Comparison of ENCODE assay signal across 8 cellular contexts in the genomic region with DNA sequence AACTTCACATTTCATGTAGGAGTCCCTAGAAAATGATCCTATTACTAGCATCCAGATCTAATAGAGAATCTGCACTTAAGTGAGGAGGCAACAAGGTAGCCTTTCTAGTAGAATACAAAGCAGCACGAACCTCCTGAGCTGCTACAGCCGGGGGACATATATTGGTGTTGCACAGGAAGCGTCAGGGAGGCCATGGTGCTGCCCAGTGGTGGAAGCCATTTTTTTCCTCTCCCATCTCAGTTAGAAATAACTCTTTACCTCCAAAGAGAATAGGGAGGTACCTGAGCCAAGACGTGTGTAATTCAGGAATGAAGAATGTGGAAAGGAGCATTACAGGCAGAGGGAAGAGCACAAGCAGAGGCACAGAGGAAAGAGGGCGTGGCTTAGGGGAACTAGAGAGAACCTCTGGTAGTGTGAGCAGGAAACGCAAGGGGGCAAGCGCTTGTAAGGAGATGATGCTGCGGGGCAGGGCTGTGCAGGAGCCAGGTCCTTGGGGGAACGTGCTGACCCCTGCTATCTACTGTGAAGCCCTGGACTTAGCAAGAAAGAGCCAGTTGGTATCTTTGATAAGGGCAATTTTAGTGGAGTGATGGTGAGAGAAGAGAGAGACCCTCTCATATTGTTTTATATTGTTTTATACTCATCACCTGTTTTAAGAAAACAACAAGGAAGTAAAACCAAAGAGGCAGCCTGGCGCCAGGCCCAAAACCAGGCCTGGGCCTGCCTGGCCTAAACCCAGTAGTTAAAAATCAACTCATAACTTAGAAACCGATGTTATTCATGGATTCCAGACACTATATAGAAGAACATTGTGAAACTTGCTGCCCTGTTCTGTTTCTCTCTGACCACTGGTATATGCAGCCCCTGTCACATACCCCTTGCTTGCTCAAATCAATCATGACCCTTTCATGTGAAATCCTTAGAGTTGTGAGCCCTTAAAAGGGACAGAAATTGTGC. TPM values are rescaled to one million over a fixed set of nuclear protein-coding genes. Genes with fewer than 3 reads are reported as not detected.
DNase-seq lines count a peak whose midpoint lies in the region; ATAC-seq, FAIRE-seq and TF ChIP-seq lines count a peak whose summit lies in the region.

No MANE protein-coding gene starts in this region.

- no peak overlapping the region; the same call in 1 of the 2 replicates for H4K8ac ChIP-seq in H1 (ENCODE audit: extremely low read depth, insufficient read depth, low read length)

- no peak overlapping the region for H3K4ac ChIP-seq in H1 (replicated peaks; ENCODE audit: insufficient read length, low read depth, low read length)

- H2AK5ac ChIP-seq in H1 (ENCODE audit: low read depth, low read length) = no peak overlapping the region

- H2BK12ac ChIP-seq in H1 (ENCODE audit: low read depth, low read length) = no peak overlapping the region

- 0 out of 7 replicates have a peak, but pooled peaks cover 0 to 2% (median 0%) of the 10 kb centered on the region in 4 experiments for H3K4me1 ChIP-seq in H1 (replicated peaks in 1 of 4; ENCODE audit: control insufficient read depth in 3 of 4, insufficient read depth in 4 of 4, low read length in 3 of 4)
- no peaks in the 10 kb centered on the region for H3K4me1 ChIP-seq in smooth muscle cell (ENCODE audit: low read depth)

- peak overlapping the region; percentile 55; the same call in 1 of the 2 replicates for H2AFZ ChIP-seq in H1 (ENCODE audit: low read length)
- no peak overlapping the region for H2AFZ ChIP-seq in smooth muscle cell (ENCODE audit: low read depth)

- POLR2A ChIA-PET in H1 (lab: Charles Lee; ENCODE audit: partially characterized antibody) = interaction anchor here (1.3 kb wide), 1 partner anchor 7 kb away, joined by 3 read pairs; no protein-coding TSS in a partner anchor

- H3K27ac ChIP-seq in H1 (ENCODE audit: low read depth, low read length) (no peak overlapping the region), smooth muscle cell (ENCODE audit: low read depth) (no peak overlapping the region)

- H3K9ac ChIP-seq in H1 (replicated peaks in 1 of 4; ENCODE audit: extremely low read depth in 1 of 4, low read depth in 3 of 4, low read length in 3 of 4) = no peak overlapping the region
- H3K9ac ChIP-seq in smooth muscle cell (ENCODE audit: low read depth) = no peak overlapping the region

- FAIRE-seq in H1 (lab: Jason Lieb, UNC) = no peak

- H3K79me2 ChIP-seq in H1 (ENCODE audit: control insufficient read depth in 1 of 2, insufficient read depth in 2 of 2, low read length in 2 of 2) = no peaks in the 10 kb centered on the region
- no peaks in the 10 kb centered on the region for H3K79me2 ChIP-seq in smooth muscle cell (ENCODE audit: low read depth)

- 0 out of 2 replicates have a peak overlapping the region, but pooled peaks have one; percentile 32 for H2BK5ac ChIP-seq in H1 (ENCODE audit: low read depth, low read length)

- H2BK15ac ChIP-seq in H1 (ENCODE audit: low read length) = no peak overlapping the region

- 92% methylated on average over 11 of the region's 11 CpGs; no CpG with 5 or more reads in 1 of the 2 experiments for WGBS in H1 (ENCODE audit: extremely low coverage in 1 of 2, insufficient coverage in 1 of 2, insufficient read length in 1 of 2, insufficient replicate concordance in 2 of 2, low coverage in 1 of 2, low lambda C conversion rate in 2 of 2, missing lambda C conversion rate in 1 of 2), 2 experiments
- WGBS in smooth muscle cell (ENCODE audit: low lambda C conversion rate) = 90% methylated on average over 11 of the region's 11 CpGs

- 0 out of 2 replicates have a peak overlapping the region, but pooled peaks have one; percentile 0 for H2BK20ac ChIP-seq in H1 (ENCODE audit: low read length)

- H3F3A ChIP-seq in smooth muscle cell (ENCODE audit: low read depth) = no peaks in the 10 kb centered on the region

- TF ChIP-seq CTCF in H1 (IDR thresholded peaks at IDR 0.05; ENCODE audit: control extremely low read depth in 1 of 3, insufficient read depth in 1 of 3, low read depth in 1 of 3, low read length in 3 of 3) (no peak), smooth muscle cell (IDR thresholded peaks at IDR 0.05; ENCODE audit: borderline replicate concordance, insufficient read depth, poor library complexity, severe bottlenecking) (no peak)

- H3K23me2 ChIP-seq in H1 (ENCODE audit: low read depth, low read length) = 0 out of 2 replicates have a peak, but pooled peaks cover 2% of the 10 kb centered on the region

- no peak overlapping the region for H2BK120ac ChIP-seq in H1 (replicated peaks; ENCODE audit: low read depth, low read length)

- H3K9me3 ChIP-seq in H1 (ENCODE audit: insufficient read depth in 2 of 2, low read depth in 1 of 2, low read length in 1 of 2) (no peaks in the 10 kb centered on the region), smooth muscle cell (replicated peaks; ENCODE audit: low read depth) (no peaks in the 10 kb centered on the region), MG63 (no peaks in the 10 kb centered on the region)

- TF ChIP-seq POLR2A in H1 (IDR thresholded peaks at IDR 0.05; ENCODE audit: control extremely low read depth in 1 of 2, low read depth in 2 of 2, low read length in 2 of 2) = no peak

- no peak overlapping the region for H3K18ac ChIP-seq in H1 (ENCODE audit: extremely low read depth, low read length)

- H4K5ac ChIP-seq in H1 (ENCODE audit: insufficient read length, low read depth, low read length) = no peak overlapping the region

- no peak overlapping the region for H3K4me3 ChIP-seq in Jurkat, Clone E6-1 (ENCODE audit: low read length)
- H3K4me3 ChIP-seq in H1 (ENCODE audit: extremely low read depth in 1 of 4, insufficient read depth in 2 of 4, low read depth in 3 of 4, low read length in 4 of 4) (no peak overlapping the region), smooth muscle cell (no peak overlapping the region), MG63 (no peak overlapping the region)

- no peaks in the 10 kb centered on the region for H3K79me1 ChIP-seq in H1 (ENCODE audit: low read depth, low read length)

- H3K4me2 ChIP-seq in H1 (ENCODE audit: insufficient read depth in 1 of 2, low read depth in 2 of 2, low read length in 2 of 2) (no peak overlapping the region), smooth muscle cell (no peak overlapping the region)

- H4K91ac ChIP-seq in H1 (replicated peaks; ENCODE audit: insufficient read length, low read length) = no peak overlapping the region

- no peaks in the 10 kb centered on the region for H4K20me1 ChIP-seq in H1 (replicated peaks in 1 of 2; ENCODE audit: control insufficient read depth in 1 of 2, insufficient read depth in 2 of 2, low read length in 2 of 2)
- no peaks in the 10 kb centered on the region for H4K20me1 ChIP-seq in smooth muscle cell (ENCODE audit: low read depth)

- no peaks in the 10 kb centered on the region for H3K27me3 ChIP-seq in H1 (replicated peaks in 1 of 4; ENCODE audit: control insufficient read depth in 3 of 4, extremely low read depth in 1 of 4, insufficient read depth in 3 of 4, low read length in 3 of 4)
- H3K27me3 ChIP-seq in smooth muscle cell (ENCODE audit: low read depth) = no peaks in the 10 kb centered on the region
- H3K27me3 ChIP-seq in MG63 = no peaks in the 10 kb centered on the region

- CTCF ChIA-PET in H1 (lab: Charles Lee; ENCODE audit: partially characterized antibody) = interaction anchor here (2.9 kb wide), 1 partner anchor 13 kb away, joined by 11 read pairs; no protein-coding TSS in a partner anchor

- no peaks in the 10 kb centered on the region for H3K36me3 ChIP-seq in H1 (ENCODE audit: control insufficient read depth in 2 of 4, insufficient read depth in 4 of 4, low read length in 3 of 4)
- no peaks in the 10 kb centered on the region for H3K36me3 ChIP-seq in smooth muscle cell (ENCODE audit: low read depth)
- no peaks in the 10 kb centered on the region for H3K36me3 ChIP-seq in MG63

- no peak for TF ChIP-seq EP300 in H1 (IDR thresholded peaks at IDR 0.05; ENCODE audit: borderline replicate concordance in 1 of 2, low read depth in 2 of 2, low read length in 2 of 2)

- H3K14ac ChIP-seq in H1 (ENCODE audit: insufficient read length) = no peak overlapping the region

- H3K56ac ChIP-seq in H1 (replicated peaks; ENCODE audit: insufficient read length, low read depth, low read length) = no peak overlapping the region

- H3K23ac ChIP-seq in H1 (ENCODE audit: insufficient read length) = no peak overlapping the region

- peak; percentile 7 to 18; a peak in 1 of 4 replicates for TF ChIP-seq RAD21 in H1 (IDR thresholded peaks at IDR 0.05 in 1 of 2, conservative IDR thresholded peaks at IDR 0.05 in 1 of 2; ENCODE audit: low read depth in 2 of 2, low read length in 2 of 2)

- peak; percentile 64 for ATAC-seq in activated CD4-positive, CD25-positive, alpha-beta regulatory T cell treated with anti-CD3 and anti-CD28 coated beads, Interleukin-2, amount 50 U/mL, for 24 hours

- DNase-seq in Jurkat, Clone E6-1 (ENCODE audit: low read depth, low spot score) = peak; percentile 21
- peak in 1 of 2 experiments; percentile 45 for DNase-seq in H1 (ENCODE audit: low read depth in 1 of 2, low spot score in 2 of 2)
- DNase-seq in stimulated activated CD4-positive, alpha-beta T cell treated with anti-CD3 and anti-CD28 coated beads, Interleukin-4, amount 100 ng/mL, for 48 hours (ENCODE audit: low read depth in 2 of 2) = peak; percentile 42 to 49
- DNase-seq in dedifferentiated amniotic fluid mesenchymal stem cell (ENCODE audit: extremely low spot score) = no peak
- no peak for DNase-seq in smooth muscle cell (lab: John Stamatoyannopoulos, UW; ENCODE audit: unreplicated experiment)
- DNase-seq in HK-2 (ENCODE audit: unreplicated experiment) = no peak
- DNase-seq in MG63 = no peak

TF ChIP-seq in H1, 55 proteins besides CTCF, POLR2A, EP300 and RAD21:
- TF ChIP-seq GABPA (IDR thresholded peaks at IDR 0.05; ENCODE audit: borderline replicate concordance, insufficient read depth, low read length) (peak; percentile 25; the same call in 1 of the 2 replicates), YY1 (IDR thresholded peaks at IDR 0.05; ENCODE audit: low read depth, low read length) (peak; percentile 85), SAP30 (IDR thresholded peaks at IDR 0.05; ENCODE audit: insufficient read depth, insufficient replicate concordance, low read length) (no peak)
TF ChIP-seq in H1: peak in this region for 2.

RNA-seq across cellular contexts. Expression of a gene that starts 50.0 kb away (rescaled TPM):
- 16.8 TPM for polyA plus RNA-seq in Jurkat, Clone E6-1 (2012; ENCODE audit: insufficient read depth, insufficient read length)
- 78.6 and 79.1 TPM in 2 replicates for total RNA-seq in H1 (2021; fragmentation: NEBNext Ultra II Directional; extraction: Animal tissue kit (Norgen Biotek cat#: 25700))
- 6.2 and 8.1 TPM in 2 replicates for polyA plus RNA-seq in H1 (2011; rRNA removed)
- polyA plus RNA-seq in H1 (2011; cell fraction: cytosol; rRNA removed) = 12.5 TPM
- 13.4 TPM for polyA plus RNA-seq in H1 (2011; cell fraction: nucleus; rRNA removed)
- polyA plus RNA-seq in H1 (2012, experiment 1 of 2) = 13.5 to 17.1 TPM (median 13.6 TPM) in 4 replicates
- polyA plus RNA-seq in H1 (2012, experiment 2 of 2) = 7.6 TPM
- polyA plus RNA-seq in H1 (2013, experiment 1 of 2) = 44.7 TPM
- polyA plus RNA-seq in H1 (2013, experiment 2 of 2) = 42.2 TPM
- polyA minus RNA-seq in H1 (2011; rRNA and poly(A)+ RNA removed) = 29.2 and 31.6 TPM in 2 replicates
- polyA minus RNA-seq in H1 (2011; cell fraction: cytosol; rRNA and poly(A)+ RNA removed) = 22.7 TPM
- polyA minus RNA-seq in H1 (2011; cell fraction: nucleus; rRNA and poly(A)+ RNA removed) = 37.4 TPM
- total RNA-seq in smooth muscle cell = 10.4 TPM in 2 replicates
- 3.1 and 4.6 TPM in 2 replicates for polyA plus RNA-seq in smooth muscle cell
- total RNA-seq in MG63 (2014; rRNA removed; shearing (Covaris generic); ENCODE audit: low replicate concordance) = 4.2 and 4.3 TPM in 2 replicates

Comparison
In these comparisons a context has a peak if more than half of its experiments do, and no peak if none do; other contexts are left out.
1. DNase-seq: peak in Jurkat, Clone E6-1 (single experiment) and stimulated activated CD4-positive, alpha-beta T cell treated with anti-CD3 and anti-CD28 coated beads, Interleukin-4, amount 100 ng/mL, for 48 hours (2 of 2); none in dedifferentiated amniotic fluid mesenchymal stem cell (single experiment), smooth muscle cell (single experiment), HK-2 (single experiment) and MG63 (single experiment).